Comparison of ENCODE assay signal across 10 cellular contexts in genomic region chr1:160867651-160868050, GRCh38. TPM values are rescaled to one million over a fixed set of nuclear protein-coding genes. Genes with fewer than 3 reads are reported as not detected.
"Had no signal": no experiment of that assay in that cellular context is flagged by ENCODE, and none has a peak within 500 bp of the region (broad histone marks: within the 10 kb centered on the region; RNA-seq: fewer than 3 reads in every experiment).

No MANE protein-coding gene starts in this region.

RNA-seq across cellular contexts. Expression of gene CD244, which starts 5.0 kb away (rescaled TPM):
- total RNA-seq: dermis blood vessel endothelial cell, endothelial cell of umbilical vein, epithelial cell of proximal tubule, fibroblast of lung, foreskin keratinocyte, osteocyte had no signal
- polyA plus RNA-seq: endothelial cell of umbilical vein, fibroblast of lung, foreskin keratinocyte, smooth muscle cell had no signal

RNA-seq across cellular contexts. Expression of gene ITLN1, which starts 17.3 kb away (rescaled TPM):
- total RNA-seq: dermis blood vessel endothelial cell, endothelial cell of umbilical vein, epithelial cell of proximal tubule, fibroblast of lung, foreskin keratinocyte, kidney, natural killer cell, osteocyte, smooth muscle cell, suprapubic skin had no signal
- polyA plus RNA-seq: fibroblast of lung, foreskin keratinocyte, smooth muscle cell had no signal
